1 cellular context compared by ENCODE assay signal in the genomic region with DNA sequence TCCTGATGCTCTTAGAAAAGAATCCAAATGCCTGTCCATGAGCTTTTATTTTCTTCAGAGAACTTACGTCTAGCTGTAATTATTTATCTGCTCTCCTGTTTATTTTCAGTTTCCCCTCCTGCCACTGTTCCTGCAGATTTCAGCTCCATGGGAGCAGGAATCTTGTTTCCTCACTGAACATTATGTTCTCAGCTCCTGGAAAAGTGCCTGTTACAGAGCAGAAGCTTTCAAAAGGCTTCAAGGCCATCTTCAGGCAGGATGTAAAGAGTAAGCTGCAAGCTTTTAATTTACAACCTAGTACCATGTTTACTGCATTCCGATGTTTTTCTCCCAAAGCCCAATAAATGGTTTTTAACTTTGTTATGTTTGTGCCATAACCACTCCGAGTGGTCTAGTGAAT.
TF ChIP-seq lines count a peak whose summit lies in the region.

No MANE protein-coding gene starts in this region.

TF ChIP-seq in WTC11, 78 proteins besides CTCF, POLR2A, EP300 and RAD21 (continued from another document):
- TF ChIP-seq, protein P1, sequence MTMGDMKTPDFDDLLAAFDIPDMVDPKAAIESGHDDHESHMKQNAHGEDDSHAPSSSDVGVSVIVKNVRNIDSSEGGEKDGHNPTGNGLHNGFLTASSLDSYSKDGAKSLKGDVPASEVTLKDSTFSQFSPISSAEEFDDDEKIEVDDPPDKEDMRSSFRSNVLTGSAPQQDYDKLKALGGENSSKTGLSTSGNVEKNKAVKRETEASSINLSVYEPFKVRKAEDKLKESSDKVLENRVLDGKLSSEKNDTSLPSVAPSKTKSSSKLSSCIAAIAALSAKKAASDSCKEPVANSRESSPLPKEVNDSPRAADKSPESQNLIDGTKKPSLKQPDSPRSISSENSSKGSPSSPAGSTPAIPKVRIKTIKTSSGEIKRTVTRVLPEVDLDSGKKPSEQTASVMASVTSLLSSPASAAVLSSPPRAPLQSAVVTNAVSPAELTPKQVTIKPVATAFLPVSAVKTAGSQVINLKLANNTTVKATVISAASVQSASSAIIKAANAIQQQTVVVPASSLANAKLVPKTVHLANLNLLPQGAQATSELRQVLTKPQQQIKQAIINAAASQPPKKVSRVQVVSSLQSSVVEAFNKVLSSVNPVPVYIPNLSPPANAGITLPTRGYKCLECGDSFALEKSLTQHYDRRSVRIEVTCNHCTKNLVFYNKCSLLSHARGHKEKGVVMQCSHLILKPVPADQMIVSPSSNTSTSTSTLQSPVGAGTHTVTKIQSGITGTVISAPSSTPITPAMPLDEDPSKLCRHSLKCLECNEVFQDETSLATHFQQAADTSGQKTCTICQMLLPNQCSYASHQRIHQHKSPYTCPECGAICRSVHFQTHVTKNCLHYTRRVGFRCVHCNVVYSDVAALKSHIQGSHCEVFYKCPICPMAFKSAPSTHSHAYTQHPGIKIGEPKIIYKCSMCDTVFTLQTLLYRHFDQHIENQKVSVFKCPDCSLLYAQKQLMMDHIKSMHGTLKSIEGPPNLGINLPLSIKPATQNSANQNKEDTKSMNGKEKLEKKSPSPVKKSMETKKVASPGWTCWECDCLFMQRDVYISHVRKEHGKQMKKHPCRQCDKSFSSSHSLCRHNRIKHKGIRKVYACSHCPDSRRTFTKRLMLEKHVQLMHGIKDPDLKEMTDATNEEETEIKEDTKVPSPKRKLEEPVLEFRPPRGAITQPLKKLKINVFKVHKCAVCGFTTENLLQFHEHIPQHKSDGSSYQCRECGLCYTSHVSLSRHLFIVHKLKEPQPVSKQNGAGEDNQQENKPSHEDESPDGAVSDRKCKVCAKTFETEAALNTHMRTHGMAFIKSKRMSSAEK (CRISPR knock-in tag; IDR thresholded peaks at IDR 0.05; ENCODE audit: borderline replicate concordance): no peak
- no peak for TF ChIP-seq NR1H2 (CRISPR knock-in tag; IDR thresholded peaks at IDR 0.05)
- no peak for TF ChIP-seq ELF4 (CRISPR knock-in tag; IDR thresholded peaks at IDR 0.05; ENCODE audit: low read depth)
- TF ChIP-seq ZNF317 (CRISPR knock-in tag; IDR thresholded peaks at IDR 0.05; ENCODE audit: borderline replicate concordance, low read depth): no peak
- TF ChIP-seq MXD4 (CRISPR knock-in tag; IDR thresholded peaks at IDR 0.05; ENCODE audit: borderline replicate concordance): no peak
